8 cellular contexts compared by ENCODE assay signal in genomic region chr16:2968738-2969544, GRCh38. TPM values are rescaled to one million over a fixed set of nuclear protein-coding genes. Genes with fewer than 3 reads are reported as not detected.
DNase-seq lines count a peak whose midpoint lies in the region; ATAC-seq and TF ChIP-seq lines count a peak whose summit lies in the region.

Gene PAQR4 (plus strand): TSS chr16:2969348. CDS start chr16:2969675, 327 bp downstream.

- H3K36me3 Mint-ChIP-seq in activated naive CD8-positive, alpha-beta T cell treated with anti-CD3 and anti-CD28 coated beads for 36 hours, result peaks cover 20% of the 10 kb centered on the region

- H3K36me3 ChIP-seq in ovary, result no peaks in the 10 kb centered on the region
- H3K36me3 ChIP-seq in thymus (ENCODE audit: control insufficient read depth, insufficient read depth), result peaks cover 16% of the 10 kb centered on the region

- WGBS in ovary, 3 donors, result 0 to 1% (median 1%) methylated on average over 61 to 98 of the region's 98 CpGs
- 2% methylated on average over 98 of the region's 98 CpGs for WGBS in thymus

- peak; percentile 74 for ATAC-seq in HG02571 (IDR thresholded peaks at IDR 0.05; ENCODE audit: unreplicated experiment)

- H3K27ac Mint-ChIP-seq in activated naive CD8-positive, alpha-beta T cell treated with anti-CD3 and anti-CD28 coated beads for 36 hours, result no peak within 1 kb of the TSS

- DNase-seq in GM10266 (ENCODE audit: extremely low spot score) (peak; percentile 99), NCI-H1048 (lab: John Stamatoyannopoulos, UW) (peak; percentile 36), SKM-1 treated with dmso at 0.1 percent for 144 hours (lab: John Stamatoyannopoulos, UW; ENCODE audit: unreplicated experiment) (peak; percentile 79), head of caudate nucleus (peak; percentile 68 to 95 (median 89)), ovary (peak; percentile 59 to 86 (median 75))
- DNase-seq in activated naive CD8-positive, alpha-beta T cell treated with anti-CD3 and anti-CD28 coated beads for 36 hours, result peak; percentile 92

- H3K27ac ChIP-seq in ovary (no peak within 1 kb of the TSS), thymus (ENCODE audit: low read depth) (peak within 1 kb of the TSS; percentile 12)

- TF ChIP-seq POLR2A in ovary (IDR thresholded peaks at IDR 0.05), result no peak

- no peaks in the 10 kb centered on the region for H3K9me3 Mint-ChIP-seq in activated naive CD8-positive, alpha-beta T cell treated with anti-CD3 and anti-CD28 coated beads for 36 hours

- intact Hi-C loops in head of caudate nucleus (cut with DNase I) (no loop called here), ovary (cut with DNase I) (no loop called here)

- peak within 1 kb of the TSS; percentile 76 for H3K4me3 Mint-ChIP-seq in activated naive CD8-positive, alpha-beta T cell treated with anti-CD3 and anti-CD28 coated beads for 36 hours

- H3K9me3 ChIP-seq in ovary (no peaks in the 10 kb centered on the region), thymus (ENCODE audit: control insufficient read depth) (no peaks in the 10 kb centered on the region)

- peaks cover 14% of the 10 kb centered on the region for H3K27me3 ChIP-seq in ovary
- H3K27me3 ChIP-seq in thymus (ENCODE audit: control insufficient read depth, insufficient read depth), result peaks cover 45% of the 10 kb centered on the region

- H3K4me1 Mint-ChIP-seq in activated naive CD8-positive, alpha-beta T cell treated with anti-CD3 and anti-CD28 coated beads for 36 hours, result peaks cover 26% of the 10 kb centered on the region

- TF ChIP-seq CTCF in GM10266 (IDR thresholded peaks at IDR 0.05; ENCODE audit: control insufficient read depth, insufficient read depth, low read depth, missing control alignments) (no peak), ovary (IDR thresholded peaks at IDR 0.05) (no peak)

- TF ChIP-seq EP300 in ovary (IDR thresholded peaks at IDR 0.05), result no peak

- H3K4me3 ChIP-seq in ovary (peak within 1 kb of the TSS; percentile 40), thymus (ENCODE audit: low read length) (peak within 1 kb of the TSS; percentile 84)

- peaks cover 39% of the 10 kb centered on the region for H3K27me3 Mint-ChIP-seq in activated naive CD8-positive, alpha-beta T cell treated with anti-CD3 and anti-CD28 coated beads for 36 hours

- H3K4me1 ChIP-seq in ovary (ENCODE audit: insufficient read depth), result peaks cover 10% of the 10 kb centered on the region
- peaks cover 29% of the 10 kb centered on the region for H3K4me1 ChIP-seq in thymus (ENCODE audit: control insufficient read depth, insufficient read depth, low read length)

RNA-seq across cellular contexts. Expression of gene PAQR4, which starts in this region (rescaled TPM):
- 10 to 100 TPM; 29.5 to 31.0 TPM for total RNA-seq in activated naive CD8-positive, alpha-beta T cell treated with anti-CD3 and anti-CD28 coated beads for 36 hours
- total RNA-seq in ovary, result 1 to 10 TPM in 4 of 7 donors, under 1 TPM in 3; 0.30 to 5.7 (median 2.4) TPM
- 1 to 10 TPM; 1.4 to 1.5 TPM for polyA plus RNA-seq in ovary
- polyA plus RNA-seq in thymus, result 9.5 TPM

Comparison
In these comparisons a context has a peak if more than half of its experiments do, and no peak if none do; other contexts are left out.
1. RNA of gene PAQR4 (total RNA-seq): 29.5 to 31.0 TPM in activated naive CD8-positive, alpha-beta T cell treated with anti-CD3 and anti-CD28 coated beads for 36 hours; 0.30 to 5.7 TPM in ovary; every median in the first group is over 4 times any median in the second.
2. DNase-seq: peak in every context shown above with its lines; median percentile 99 in GM10266; 92 in activated naive CD8-positive, alpha-beta T cell treated with anti-CD3 and anti-CD28 coated beads for 36 hours; 89 in head of caudate nucleus; 79 in SKM-1 treated with dmso at 0.1 percent for 144 hours; 75 in ovary; 36 in NCI-H1048.